ENCODE assay signal across 14 cellular contexts in genomic region chr3:129694228-129694627, GRCh38.
DNase-seq lines count a peak whose midpoint lies in the region; ATAC-seq and TF ChIP-seq lines count a peak whose summit lies in the region.
"Had no signal": no experiment of that assay in that cellular context is flagged by ENCODE, and none has a peak within 500 bp of the region (broad histone marks: within the 10 kb centered on the region; RNA-seq: fewer than 3 reads in every experiment).

No MANE protein-coding gene starts in this region.

- POLR2A ChIA-PET in HEK293T (lab: Yijun Ruan, JAX): no interaction called here

- H3K9me3 ChIP-seq in H9 (ENCODE audit: control insufficient read depth, low read depth, low read length): peaks cover 8% of the 10 kb centered on the region
- no peaks in the 10 kb centered on the region for H3K9me3 ChIP-seq in RWPE2 (ENCODE audit: severe bottlenecking)
- no peaks in the 10 kb centered on the region for H3K9me3 ChIP-seq in psoas muscle
- H3K9me3 ChIP-seq: SJSA1 had no signal

- H3K23me2 ChIP-seq in H9 (ENCODE audit: insufficient read length, low read depth, low read length, poor library complexity, severe bottlenecking): no peaks in the 10 kb centered on the region

- H3K23ac ChIP-seq in H9 (ENCODE audit: insufficient read length, low read depth, low read length): no peak overlapping the region

- ATAC-seq in RWPE2 (ENCODE audit: low read depth) (peak; percentile 99), foreskin keratinocyte (peak; percentile 100), psoas muscle (no peak), GM19395 (IDR thresholded peaks at IDR 0.05; ENCODE audit: unreplicated experiment) (no peak)
- no peak for ATAC-seq in stimulated activated effector memory CD8-positive, alpha-beta T cell treated with anti-CD3 and anti-CD28 coated beads, Interleukin-12 subunit alpha, Interleukin-12 subunit beta, amount 100 ng/mL, for 72 hours

- no peak overlapping the region for H3K4ac ChIP-seq in H9 (ENCODE audit: low read depth, low read length)

- H2AFZ ChIP-seq in H9 (ENCODE audit: low read length): no peak overlapping the region

- TF ChIP-seq CTCF in H9 (conservative IDR thresholded peaks at IDR 0.05) (no peak), RWPE2 (IDR thresholded peaks at IDR 0.05; ENCODE audit: poor library complexity, severe bottlenecking) (no peak), foreskin keratinocyte (conservative IDR thresholded peaks at IDR 0.05) (peak; percentile 30), psoas muscle (IDR thresholded peaks at IDR 0.05) (no peak)

- peaks cover 33 to 38% (median 33%) of the 10 kb centered on the region in 3 experiments for H3K36me3 Mint-ChIP-seq in H9 (ENCODE audit: insufficient read depth in 1 of 3, low read depth in 3 of 3)
- no peaks in the 10 kb centered on the region for H3K36me3 Mint-ChIP-seq in stimulated activated effector memory CD8-positive, alpha-beta T cell treated with anti-CD3 and anti-CD28 coated beads, Interleukin-12 subunit alpha, Interleukin-12 subunit beta, amount 100 ng/mL, for 72 hours

- H3T11ph ChIP-seq in H9 (ENCODE audit: low read length): no peak overlapping the region

- H3K4me3 ChIP-seq in RWPE2 (ENCODE audit: severe bottlenecking) (no peak overlapping the region), psoas muscle (no peak overlapping the region)
- H3K4me3 ChIP-seq: SJSA1 had no signal

- no peak overlapping the region for H4K8ac ChIP-seq in H9 (replicated peaks; ENCODE audit: insufficient read length, low read depth, low read length)

- no peaks in the 10 kb centered on the region for H3K79me2 ChIP-seq in H9 (ENCODE audit: insufficient read depth, low read length)

- no peak overlapping the region for H3K9ac ChIP-seq in H9 (ENCODE audit: extremely low read depth, insufficient read length, low read length)

- 0 out of 2 replicates have a peak overlapping the region, but pooled peaks have one; percentile 52 for H2BK15ac ChIP-seq in H9 (ENCODE audit: low read depth, low read length)

- no peak overlapping the region for H2BK5ac ChIP-seq in H9 (ENCODE audit: insufficient read length, low read length)

- DNase-seq in H9: no peak
- DNase-seq in RWPE2 (ENCODE audit: low spot score): peak; percentile 77
- peak; percentile 98 to 99 for DNase-seq in foreskin keratinocyte
- no peak for DNase-seq in psoas muscle
- DNase-seq in HEK293T (ENCODE audit: extremely low spot score): no peak
- DNase-seq in stimulated activated effector memory CD8-positive, alpha-beta T cell treated with anti-CD3 and anti-CD28 coated beads, Interleukin-12 subunit alpha, Interleukin-12 subunit beta, amount 100 ng/mL, for 72 hours (ENCODE audit: low spot score in 2 of 2): no peak
- DNase-seq in NCI-H1417 treated with DMSO at 0.1 percent for 48 hours (lab: John Stamatoyannopoulos, UW): no peak
- DNase-seq: DMS53, Karpas-422, NCI-H2029 treated with DMSO at 0.1 percent for 48 hours, NCI-H510A treated with DMSO at 0.1 percent for 48 hours had no signal

- H2BK12ac ChIP-seq in H9 (ENCODE audit: insufficient read length, low read depth, low read length): no peak overlapping the region

- H3K4me1 Mint-ChIP-seq in H9: peaks cover 41 to 49% of the 10 kb centered on the region in 2 experiments
- H3K4me1 Mint-ChIP-seq in stimulated activated effector memory CD8-positive, alpha-beta T cell treated with anti-CD3 and anti-CD28 coated beads, Interleukin-12 subunit alpha, Interleukin-12 subunit beta, amount 100 ng/mL, for 72 hours: no peaks in the 10 kb centered on the region

- no peak overlapping the region for H2BK20ac ChIP-seq in H9 (ENCODE audit: low read depth, low read length, poor library complexity, severe bottlenecking)

- H3K27ac ChIP-seq in H9 (ENCODE audit: insufficient read length, low read depth, low read length): no peak overlapping the region
- peak overlapping the region; percentile 84 for H3K27ac ChIP-seq in RWPE2 (ENCODE audit: poor library complexity, severe bottlenecking)
- peak overlapping the region; percentile 45 for H3K27ac ChIP-seq in foreskin keratinocyte
- peak overlapping the region; percentile 48 for H3K27ac ChIP-seq in psoas muscle
- H3K27ac ChIP-seq: SJSA1 had no signal

- no peak overlapping the region for H3K18ac ChIP-seq in H9 (ENCODE audit: insufficient read length, low read depth, low read length)

- CTCF ChIA-PET in HEK293T (lab: Yijun Ruan, JAX): no interaction called here

- no peak overlapping the region for H4K5ac ChIP-seq in H9 (ENCODE audit: insufficient read length, low read depth, low read length)

- no peak overlapping the region for H4K91ac ChIP-seq in H9 (ENCODE audit: insufficient read length, low read depth, low read length)

- no peak overlapping the region for H3K4me3 Mint-ChIP-seq in H9
- H3K4me3 Mint-ChIP-seq in stimulated activated effector memory CD8-positive, alpha-beta T cell treated with anti-CD3 and anti-CD28 coated beads, Interleukin-12 subunit alpha, Interleukin-12 subunit beta, amount 100 ng/mL, for 72 hours: no peak overlapping the region
- H3K4me3 Mint-ChIP-seq: CD14-positive monocyte had no signal

- intact Hi-C loops in psoas muscle (cut with DNase I): no loop called here

- no peak overlapping the region for H3K14ac ChIP-seq in H9 (ENCODE audit: insufficient read depth, low read length)

- no peaks in the 10 kb centered on the region for H3K79me1 ChIP-seq in H9 (ENCODE audit: insufficient read depth, low read depth, low read length, poor library complexity, severe bottlenecking)

- no CpG with 5 or more reads among the region's 5 CpGs for WGBS in H9 (ENCODE audit: extremely low coverage, insufficient read length, low lambda C conversion rate)
- WGBS in psoas muscle, 3 donors: 92 to 96% (median 95%) methylated on average over 5 of the region's 5 CpGs

- H4K20me1 ChIP-seq in H9 (ENCODE audit: control insufficient read depth, insufficient read depth, insufficient read length): no peaks in the 10 kb centered on the region

- no peak overlapping the region for H2BK120ac ChIP-seq in H9 (ENCODE audit: low read depth, low read length, poor library complexity, severe bottlenecking)

- H2AK5ac ChIP-seq in H9 (ENCODE audit: insufficient read length, low read length): no peak overlapping the region

- peaks cover 34% of the 10 kb centered on the region in 2 experiments for H3K9me3 Mint-ChIP-seq in H9
- peaks cover 2% of the 10 kb centered on the region for H3K9me3 Mint-ChIP-seq in stimulated activated effector memory CD8-positive, alpha-beta T cell treated with anti-CD3 and anti-CD28 coated beads, Interleukin-12 subunit alpha, Interleukin-12 subunit beta, amount 100 ng/mL, for 72 hours

- H3K4me1 ChIP-seq in H9 (ENCODE audit: insufficient read depth, low read length) (peaks cover 7% of the 10 kb centered on the region; the same call in 1 of the 2 replicates), RWPE2 (ENCODE audit: insufficient read depth, poor library complexity, severe bottlenecking) (peaks cover 35% of the 10 kb centered on the region), foreskin keratinocyte (peaks cover 14% of the 10 kb centered on the region), psoas muscle (peaks cover 17% of the 10 kb centered on the region)
- H3K4me1 ChIP-seq: SJSA1 had no signal

- H3K27me3 ChIP-seq in H9 (ENCODE audit: insufficient read depth, low read length): no peaks in the 10 kb centered on the region
- H3K27me3 ChIP-seq in RWPE2 (ENCODE audit: insufficient read depth, poor library complexity, severe bottlenecking): no peaks in the 10 kb centered on the region
- no peaks in the 10 kb centered on the region for H3K27me3 ChIP-seq in foreskin keratinocyte
- no peaks in the 10 kb centered on the region for H3K27me3 ChIP-seq in psoas muscle (ENCODE audit: insufficient read depth in 3 of 3, low read length in 2 of 3)
- H3K27me3 ChIP-seq: SJSA1 had no signal

- H3K36me3 ChIP-seq in RWPE2 (ENCODE audit: low read depth): peaks cover 4% of the 10 kb centered on the region; the same call in 1 of the 2 replicates
- H3K36me3 ChIP-seq in psoas muscle (ENCODE audit: insufficient read depth in 1 of 2, low read depth in 1 of 2): no peaks in the 10 kb centered on the region
- H3K36me3 ChIP-seq: SJSA1 had no signal

- H3K27me3 Mint-ChIP-seq in H9 (ENCODE audit: low read depth): no peaks in the 10 kb centered on the region

- H3K4me2 ChIP-seq in H9 (ENCODE audit: insufficient read depth, insufficient read length, low read length): no peak overlapping the region

- no peak overlapping the region for H3K27ac Mint-ChIP-seq in H9
- no peak overlapping the region for H3K27ac Mint-ChIP-seq in stimulated activated effector memory CD8-positive, alpha-beta T cell treated with anti-CD3 and anti-CD28 coated beads, Interleukin-12 subunit alpha, Interleukin-12 subunit beta, amount 100 ng/mL, for 72 hours
- H3K27ac Mint-ChIP-seq: CD14-positive monocyte had no signal

- H3K56ac ChIP-seq in H9 (ENCODE audit: insufficient read length, low read depth, low read length): no peak overlapping the region

TF ChIP-seq in HEK293T, 16 proteins besides CTCF, POLR2A, EP300 and RAD21:
- TF ChIP-seq SUZ12 (IDR thresholded peaks at IDR 0.05): no peak

Comparison
In these comparisons a context has a peak if more than half of its experiments do, and no peak if none do; other contexts are left out.
1. DNase-seq: peak in RWPE2 (single experiment) and foreskin keratinocyte (2 of 2); none in H9 (single experiment), psoas muscle (0 of 2), HEK293T (single experiment), stimulated activated effector memory CD8-positive, alpha-beta T cell treated with anti-CD3 and anti-CD28 coated beads, Interleukin-12 subunit alpha, Interleukin-12 subunit beta, amount 100 ng/mL, for 72 hours (0 of 2) and NCI-H1417 treated with DMSO at 0.1 percent for 48 hours (single experiment).
2. ATAC-seq: peak in RWPE2 (single experiment) and foreskin keratinocyte (single experiment); none in psoas muscle (0 of 4), GM19395 (single experiment) and stimulated activated effector memory CD8-positive, alpha-beta T cell treated with anti-CD3 and anti-CD28 coated beads, Interleukin-12 subunit alpha, Interleukin-12 subunit beta, amount 100 ng/mL, for 72 hours (single experiment).